ENCODE assay signal across 34 cellular contexts in genomic region chr2:219957815-219958214, GRCh38.
"Had no signal": no experiment of that assay in that cellular context is flagged by ENCODE, and none has a peak within 500 bp of the region (broad histone marks: within the 10 kb centered on the region; RNA-seq: fewer than 3 reads in every experiment).

No MANE protein-coding gene starts in this region.

- H3K36me3 Mint-ChIP-seq: activated naive CD8-positive, alpha-beta T cell treated with anti-CD3 and anti-CD28 coated beads for 36 hours had no signal

- H3K9me3 Mint-ChIP-seq: activated CD4-positive, alpha-beta memory T cell treated with anti-CD3 and anti-CD28 coated beads, Interleukin-2, amount 10 ng/mL, durations not matched to agents 7 days and 5 days; activated CD4-positive, alpha-beta T cell treated with anti-CD3 and anti-CD28 coated beads, Interleukin-2, amount 10 ng/mL, durations not matched to agents 7 days and 5 days; activated naive CD8-positive, alpha-beta T cell treated with anti-CD3 and anti-CD28 coated beads, Interleukin-2, amount 50 U/mL, for 24 hours; activated T-cell treated with anti-CD3 and anti-CD28 coated beads, Interleukin-2, amount 50 U/mL, for 24 hours; T-helper 2 cell treated with Interferon-gamma antibody and Interleukin-4, amounts not matched to agents 5 μg/mL and 100 μg/mL, for 36 hours had no signal

- H3K4me2 ChIP-seq: hepatocyte had no signal

- H3K36me3 ChIP-seq: adrenal gland, brain microvascular endothelial cell, esophagus muscularis mucosa, gastroesophageal sphincter, heart right ventricle, WERI-Rb-1 had no signal

- H3K4me3 ChIP-seq: adrenal gland, esophagus muscularis mucosa, gastroesophageal sphincter, heart right ventricle, hepatocyte had no signal

- H2AFZ ChIP-seq: hepatocyte had no signal

- H3K27ac ChIP-seq: adrenal gland, brain microvascular endothelial cell, esophagus muscularis mucosa, gastroesophageal sphincter, heart right ventricle, hepatocyte, WERI-Rb-1 had no signal

- H3K27ac Mint-ChIP-seq: activated B cell treated with CpG ODN at 0.5 μM for 24 hours; activated CD4-positive, alpha-beta memory T cell treated with anti-CD3 and anti-CD28 coated beads, Interleukin-2, amount 10 ng/mL, durations not matched to agents 7 days and 5 days; activated CD4-positive, alpha-beta T cell treated with anti-CD3 and anti-CD28 coated beads, Interleukin-2, amount 10 ng/mL, durations not matched to agents 7 days and 5 days; activated naive CD8-positive, alpha-beta T cell treated with anti-CD3 and anti-CD28 coated beads for 36 hours; activated naive CD8-positive, alpha-beta T cell treated with anti-CD3 and anti-CD28 coated beads, Interleukin-2, amount 50 U/mL, for 24 hours; activated T-cell treated with anti-CD3 and anti-CD28 coated beads, Interleukin-2, amount 50 U/mL, for 24 hours; activated T-cell treated with anti-CD3 and anti-CD28 coated beads, Interleukin-2, amount 50 U/mL, for 72 hours; effector memory CD8-positive, alpha-beta T cell; T-helper 17 cell; T-helper 2 cell treated with Interferon-gamma antibody and Interleukin-4, amounts not matched to agents 5 μg/mL and 100 μg/mL, for 36 hours had no signal

- H3K27me3 ChIP-seq: adrenal gland, brain microvascular endothelial cell, esophagus muscularis mucosa, gastroesophageal sphincter, heart right ventricle, hepatocyte had no signal

- H3K9me3 ChIP-seq: adrenal gland had no signal

- ATAC-seq: activated CD4-positive, CD25-positive, alpha-beta regulatory T cell treated with anti-CD3 and anti-CD28 coated beads, Interleukin-2, amount 50 U/mL, for 24 hours; activated naive CD8-positive, alpha-beta T cell treated with anti-CD3 and anti-CD28 coated beads, Interleukin-2, amount 50 U/mL, for 24 hours; activated T-cell treated with anti-CD3 and anti-CD28 coated beads, Interleukin-2, amount 50 U/mL, for 72 hours; effector memory CD8-positive, alpha-beta T cell; gastroesophageal sphincter; heart right ventricle; T-helper 17 cell had no signal

- FAIRE-seq: bronchial epithelial cell, colon had no signal

- H3K27me3 Mint-ChIP-seq: activated B cell treated with CpG ODN at 0.5 μM for 24 hours; activated CD4-positive, alpha-beta memory T cell treated with anti-CD3 and anti-CD28 coated beads, Interleukin-2, amount 10 ng/mL, durations not matched to agents 7 days and 5 days; activated CD4-positive, alpha-beta T cell treated with anti-CD3 and anti-CD28 coated beads, Interleukin-2, amount 10 ng/mL, durations not matched to agents 7 days and 5 days; activated naive CD8-positive, alpha-beta T cell treated with anti-CD3 and anti-CD28 coated beads, Interleukin-2, amount 50 U/mL, for 24 hours; activated T-cell treated with anti-CD3 and anti-CD28 coated beads, Interleukin-2, amount 50 U/mL, for 24 hours; effector memory CD8-positive, alpha-beta T cell; T-helper 17 cell had no signal

- H3K79me2 ChIP-seq: hepatocyte had no signal

- DNase-seq: activated B cell treated with CpG ODN at 0.5 μM for 24 hours; activated CD4-positive, alpha-beta memory T cell treated with anti-CD3 and anti-CD28 coated beads, Interleukin-2, amount 10 ng/mL, durations not matched to agents 7 days and 5 days; activated CD4-positive, alpha-beta T cell treated with anti-CD3 and anti-CD28 coated beads, Interleukin-2, amount 10 ng/mL, durations not matched to agents 7 days and 5 days; activated CD4-positive, alpha-beta T cell treated with anti-CD3 and anti-CD28 coated beads, Interleukin-2, amount 50 U/mL, for 4 hours; activated CD8-positive, alpha-beta memory T cell treated with anti-CD3 and anti-CD28 coated beads, Interleukin-2, amount 50 U/mL, for 48 hours; activated gamma-delta T cell treated with Interleukin-2 at 50 U/mL for 16 hours; activated naive CD4-positive, alpha-beta T cell treated with anti-CD3 and anti-CD28 coated beads, Interleukin-2, amount 50 U/mL, for 16 hours; activated naive CD4-positive, alpha-beta T cell treated with Interleukin-2 at 50 U/mL for 16 hours; activated naive CD8-positive, alpha-beta T cell treated with anti-CD3 and anti-CD28 coated beads for 36 hours; activated naive CD8-positive, alpha-beta T cell treated with anti-CD3 and anti-CD28 coated beads, Interleukin-2, amount 50 U/mL, for 24 hours; activated T-cell treated with anti-CD3 and anti-CD28 coated beads for 4 hours; activated T-cell treated with anti-CD3 and anti-CD28 coated beads, Interleukin-2, amount 50 U/mL, for 24 hours; activated T-cell treated with anti-CD3 and anti-CD28 coated beads, Interleukin-2, amount 50 U/mL, for 72 hours; adrenal gland; amygdala; aorta; brain microvascular endothelial cell; cortex of kidney; dermis blood vessel endothelial cell; effector CD4-positive, alpha-beta T cell; effector memory CD8-positive, alpha-beta T cell; erythroblast; foreskin melanocyte; heart right ventricle; T-helper 17 cell; T1000; WERI-Rb-1 had no signal

- H3K4me1 Mint-ChIP-seq: activated B cell treated with CpG ODN at 0.5 μM for 24 hours; activated CD4-positive, alpha-beta memory T cell treated with anti-CD3 and anti-CD28 coated beads, Interleukin-2, amount 10 ng/mL, durations not matched to agents 7 days and 5 days; activated CD4-positive, alpha-beta T cell treated with anti-CD3 and anti-CD28 coated beads, Interleukin-2, amount 10 ng/mL, durations not matched to agents 7 days and 5 days; activated naive CD8-positive, alpha-beta T cell treated with anti-CD3 and anti-CD28 coated beads for 36 hours; activated naive CD8-positive, alpha-beta T cell treated with anti-CD3 and anti-CD28 coated beads, Interleukin-2, amount 50 U/mL, for 24 hours; T-helper 17 cell had no signal

- H3K4me3 Mint-ChIP-seq: activated B cell treated with CpG ODN at 0.5 μM for 24 hours; activated CD4-positive, alpha-beta memory T cell treated with anti-CD3 and anti-CD28 coated beads, Interleukin-2, amount 10 ng/mL, durations not matched to agents 7 days and 5 days; activated CD4-positive, alpha-beta T cell treated with anti-CD3 and anti-CD28 coated beads, Interleukin-2, amount 10 ng/mL, durations not matched to agents 7 days and 5 days; activated naive CD8-positive, alpha-beta T cell treated with anti-CD3 and anti-CD28 coated beads for 36 hours; activated naive CD8-positive, alpha-beta T cell treated with anti-CD3 and anti-CD28 coated beads, Interleukin-2, amount 50 U/mL, for 24 hours; activated T-cell treated with anti-CD3 and anti-CD28 coated beads, Interleukin-2, amount 50 U/mL, for 24 hours; activated T-cell treated with anti-CD3 and anti-CD28 coated beads, Interleukin-2, amount 50 U/mL, for 72 hours; effector memory CD8-positive, alpha-beta T cell; T-helper 17 cell; T-helper 2 cell treated with Interferon-gamma antibody and Interleukin-4, amounts not matched to agents 5 μg/mL and 100 μg/mL, for 36 hours had no signal

- H3K4me1 ChIP-seq: adrenal gland, esophagus muscularis mucosa, gastroesophageal sphincter, heart right ventricle had no signal
